ENCODE assay signal across 1 cellular context in genomic region chr3:38022887-38023709, GRCh38.
TF ChIP-seq lines count a peak whose summit lies in the region.

No MANE protein-coding gene starts in this region.

TF ChIP-seq in GM12878, 131 proteins besides CTCF, POLR2A, EP300 and RAD21:
- TF ChIP-seq NR2F1 (conservative IDR thresholded peaks at IDR 0.05) (no peak), PRDM15 (CRISPR knock-in tag; IDR thresholded peaks at IDR 0.05) (no peak), BCL3 (IDR thresholded peaks at IDR 0.05; ENCODE audit: borderline replicate concordance, insufficient read depth, low read depth, low read length, poor library complexity, severe bottlenecking) (peak; percentile 90), PML (IDR thresholded peaks at IDR 0.05; ENCODE audit: low read length) (no peak), SPI1 (IDR thresholded peaks at IDR 0.05; ENCODE audit: borderline replicate concordance, insufficient read depth, low read depth, low read length) (no peak), SMARCA5 (IDR thresholded peaks at IDR 0.05) (no peak), TCF3 (IDR thresholded peaks at IDR 0.05; ENCODE audit: borderline replicate concordance, insufficient read depth, low read depth, low read length) (0 out of 2 replicates have a peak, but pooled peaks have one; percentile 74), SKIL (IDR thresholded peaks at IDR 0.05; ENCODE audit: low read depth, poor library complexity, severe bottlenecking) (no peak), PBX3 (IDR thresholded peaks at IDR 0.05; ENCODE audit: insufficient replicate concordance, low read depth, low read length) (peak; percentile 39), YY1 (IDR thresholded peaks at IDR 0.05; ENCODE audit: low read depth, low read length) (no peak)
